ENCODE assay signal across 1 cellular context in the genomic region with DNA sequence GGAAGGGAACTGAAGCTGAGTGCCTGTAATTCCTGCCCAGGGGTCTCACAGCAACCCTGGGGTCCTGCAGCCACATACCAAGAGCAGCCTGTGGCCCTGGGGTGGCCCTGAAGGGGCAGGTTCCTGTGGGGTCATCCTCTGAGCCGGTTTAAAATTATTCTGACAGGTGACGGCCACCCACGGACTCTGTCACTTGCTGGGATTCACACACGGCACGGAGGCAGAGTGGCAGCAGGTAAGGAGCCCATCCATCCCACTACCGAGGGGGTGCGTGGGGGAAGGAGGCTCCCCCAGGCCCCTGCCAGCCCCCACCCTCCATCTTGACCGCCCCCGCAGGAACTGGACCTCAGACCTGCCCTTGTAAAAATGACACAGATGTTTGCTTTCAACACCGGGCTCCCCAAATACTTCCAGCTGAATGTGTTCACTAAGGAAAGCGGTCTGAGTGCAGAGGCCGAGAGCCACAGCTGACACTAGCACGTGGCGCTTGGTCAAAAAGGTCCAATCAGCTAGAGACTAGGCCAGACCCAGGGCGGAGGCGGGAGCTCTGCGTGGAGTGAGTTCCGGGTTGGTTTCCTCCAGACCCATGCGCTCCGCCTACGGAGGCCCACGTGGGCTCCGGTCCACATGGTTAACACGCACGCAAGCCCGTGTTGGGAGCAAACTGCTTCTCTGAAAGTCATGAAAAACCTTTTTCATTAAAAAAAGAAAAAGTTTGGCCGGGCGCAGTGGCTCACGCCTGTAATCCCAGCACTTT.
A peak's percentile ranks its signal among the peaks of the same experiment; 100 is the strongest.
TF ChIP-seq lines count a peak whose summit lies in the region.

No MANE protein-coding gene starts in this region.

TF ChIP-seq in IMR-90, 13 proteins besides CTCF, POLR2A, EP300 and RAD21:
- 0 out of 2 replicates have a peak, but pooled peaks have one; percentile 18 for TF ChIP-seq USF2 (IDR thresholded peaks at IDR 0.05; ENCODE audit: low read depth, low read length)
- TF ChIP-seq FOS (IDR thresholded peaks at IDR 0.05; ENCODE audit: low read depth, low read length) = no peak
TF ChIP-seq in IMR-90: peak in this region for 1.
